ENCODE assay signal across 9 cellular contexts in genomic region chr20:48923149-48923718, GRCh38. TPM values are rescaled to one million over a fixed set of nuclear protein-coding genes. Genes with fewer than 3 reads are reported as not detected.
DNase-seq lines count a peak whose midpoint lies in the region; ATAC-seq and TF ChIP-seq lines count a peak whose summit lies in the region.
"Had no signal": no experiment of that assay in that cellular context is flagged by ENCODE, and none has a peak within 500 bp of the region (broad histone marks: within the 10 kb centered on the region; RNA-seq: fewer than 3 reads in every experiment).

No MANE protein-coding gene starts in this region.

- no peaks in the 10 kb centered on the region for H3K9me3 Mint-ChIP-seq in CD4-positive, alpha-beta T cell
- H3K9me3 Mint-ChIP-seq in natural killer cell, result peaks cover 0 to 2% of the 10 kb centered on the region in 2 donors

- POLR2A ChIA-PET in CD4-positive, alpha-beta T cell (lab: Charles Lee), result no interaction called here

- H3K4me3 Mint-ChIP-seq in CD4-positive, alpha-beta T cell, result peak overlapping the region; percentile 89
- peak overlapping the region; percentile 90 for H3K4me3 Mint-ChIP-seq in natural killer cell

- no peaks in the 10 kb centered on the region for H3K27me3 Mint-ChIP-seq in CD4-positive, alpha-beta T cell
- H3K27me3 Mint-ChIP-seq in natural killer cell (ENCODE audit: low read depth in 2 of 2), result no peaks in the 10 kb centered on the region

- CTCF ChIA-PET in CD4-positive, alpha-beta T cell (lab: Charles Lee), result interaction anchor here (2.5 kb wide), 1 partner anchor 266 kb away, joined by 9 read pairs; no protein-coding TSS in a partner anchor

- H3K27me3 ChIP-seq in CD4-positive, alpha-beta T cell (ENCODE audit: control insufficient read depth, insufficient read depth, low read length), result no peaks in the 10 kb centered on the region
- H3K27me3 ChIP-seq in uterus, result no peaks in the 10 kb centered on the region

- intact Hi-C loops in CD4-positive, alpha-beta T cell (cut with DNase I, micrococcal nuclease), result loop anchor here in 1 of 2 experiments (5.0 kb wide), 2 partner anchors 124 to 264 kb away; partner anchors contain the start of genes CSE1L and STAU1
- intact Hi-C loops in natural killer cell (cut with micrococcal nuclease), result no loop called here
- intact Hi-C loops in uterus (cut with DNase I; ENCODE audit: low total_unique reads), result no loop called here

- peaks cover 0 to 9% of the 10 kb centered on the region in 2 donors for H3K4me1 ChIP-seq in uterus

- H3K27ac Mint-ChIP-seq in CD4-positive, alpha-beta T cell, result peak overlapping the region; percentile 93
- peak overlapping the region; percentile 92 to 96 for H3K27ac Mint-ChIP-seq in natural killer cell

- H3K4me3 ChIP-seq in LNCaP clone FGC (ENCODE audit: low read depth, low read length), result peak overlapping the region; percentile 97
- peak overlapping the region; percentile 84 for H3K4me3 ChIP-seq in coronary artery
- H3K4me3 ChIP-seq in uterus, result no peak overlapping the region

- no peak for ATAC-seq in CD4-positive, alpha-beta T cell (ENCODE audit: poor library complexity)
- ATAC-seq in natural killer cell (no peak), HG03045 (IDR thresholded peaks at IDR 0.05; ENCODE audit: unreplicated experiment) (no peak), HG03457 (IDR thresholded peaks at IDR 0.05; ENCODE audit: unreplicated experiment) (no peak)

- TF ChIP-seq CTCF in CD4-positive, alpha-beta T cell (IDR thresholded peaks at IDR 0.05), result no peak
- TF ChIP-seq CTCF in LNCaP clone FGC (IDR thresholded peaks at IDR 0.05; ENCODE audit: control insufficient read depth, extremely low read depth, insufficient read depth), result no peak
- TF ChIP-seq CTCF in coronary artery (IDR thresholded peaks at IDR 0.05), result no peak
- TF ChIP-seq CTCF in natural killer cell (IDR thresholded peaks at IDR 0.05), result no peak
- TF ChIP-seq CTCF in uterus (IDR thresholded peaks at IDR 0.05), result no peak

- H3K4me1 Mint-ChIP-seq in CD4-positive, alpha-beta T cell (ENCODE audit: low read depth), result peaks cover 69% of the 10 kb centered on the region
- H3K4me1 Mint-ChIP-seq in natural killer cell, result peaks cover 45 to 57% of the 10 kb centered on the region in 2 donors

- peaks cover 13% of the 10 kb centered on the region for H3K36me3 Mint-ChIP-seq in CD4-positive, alpha-beta T cell (ENCODE audit: low read depth)
- no peaks in the 10 kb centered on the region for H3K36me3 Mint-ChIP-seq in natural killer cell

- H3K27ac ChIP-seq in CD4-positive, alpha-beta T cell (ENCODE audit: low read depth, low read length), result no peak overlapping the region
- peak overlapping the region; percentile 63 to 93 for H3K27ac ChIP-seq in coronary artery
- peak overlapping the region in 1 of 2 donors; percentile 32 for H3K27ac ChIP-seq in uterus

- H3K9me3 ChIP-seq in CD4-positive, alpha-beta T cell (ENCODE audit: control insufficient read depth, low read length), result no peaks in the 10 kb centered on the region
- no peaks in the 10 kb centered on the region for H3K9me3 ChIP-seq in uterus

- no peak for DNase-seq in CD4-positive, alpha-beta T cell
- DNase-seq in LNCaP clone FGC (ENCODE audit: low read depth), result no peak
- no peak for DNase-seq in coronary artery (ENCODE audit: low spot score)
- DNase-seq in natural killer cell, result no peak
- no peak for DNase-seq in uterus
- DNase-seq in NCI-H226, result no peak
- DNase-seq: NCI-H510A treated with DMSO at 0.1 percent for 48 hours had no signal

- no peaks in the 10 kb centered on the region for H3K36me3 ChIP-seq in uterus

- no peak for TF ChIP-seq POLR2A in uterus (IDR thresholded peaks at IDR 0.05)

RNA-seq across cellular contexts. Expression of gene ARFGEF2, which starts 1.7 kb away (rescaled TPM):
- total RNA-seq in CD4-positive, alpha-beta T cell, result 10 to 100 TPM; 23.0 to 23.4 TPM
- total RNA-seq in natural killer cell (10 to 100 TPM; 22.7 to 26.9 (median 26.9) TPM), uterus (10 to 100 TPM; 22.0 to 33.7 (median 27.0) TPM)

Comparison
In these comparisons a context has a peak if more than half of its experiments do, and no peak if none do; other contexts are left out.
1. H3K4me3 ChIP-seq: peak in LNCaP clone FGC (single experiment) and coronary artery (single experiment); none in uterus (0 of 2).